ENCODE assay signal across 23 cellular contexts in genomic region chr19:19530423-19530804, GRCh38. TPM values are rescaled to one million over a fixed set of nuclear protein-coding genes. Genes with fewer than 3 reads are reported as not detected.
DNase-seq lines count a peak whose midpoint lies in the region; ATAC-seq and TF ChIP-seq lines count a peak whose summit lies in the region.
"Had no signal": no experiment of that assay in that cellular context is flagged by ENCODE, and none has a peak within 500 bp of the region (broad histone marks: within the 10 kb centered on the region; RNA-seq: fewer than 3 reads in every experiment).

No MANE protein-coding gene starts in this region.

- H2AFZ ChIP-seq in PC-3 (ENCODE audit: low read length) (no peak overlapping the region), neural progenitor cell (replicated peaks) (no peak overlapping the region)

- no peak overlapping the region for H3K4me3 ChIP-seq in PC-3 (ENCODE audit: low read length)
- H3K4me3 ChIP-seq in neural progenitor cell, result no peak overlapping the region
- H3K4me3 ChIP-seq: left lung, skin epidermis, thoracic aorta had no signal

- H4K20me1 ChIP-seq in PC-3 (ENCODE audit: low read length), result no peaks in the 10 kb centered on the region
- H4K20me1 ChIP-seq in neural progenitor cell (ENCODE audit: low read depth), result peaks cover 59% of the 10 kb centered on the region

- H3K79me2 ChIP-seq in PC-3 (ENCODE audit: low read length) (no peaks in the 10 kb centered on the region), neural progenitor cell (ENCODE audit: low read depth) (peaks cover 9% of the 10 kb centered on the region)

- H3K4me2 ChIP-seq in PC-3 (ENCODE audit: low read length), result no peak overlapping the region
- no peak overlapping the region for H3K4me2 ChIP-seq in neural progenitor cell
- H3K4me2 ChIP-seq: KMS-11 had no signal

- no peaks in the 10 kb centered on the region for H3K27me3 ChIP-seq in PC-3 (ENCODE audit: low read length)
- H3K27me3 ChIP-seq in neural progenitor cell, result no peaks in the 10 kb centered on the region
- H3K27me3 ChIP-seq: left lung had no signal

- in situ Hi-C loops in ACHN (cut with HindIII; ENCODE audit: low pct_ligation_motif_present, low pct_unique_long_range_greater_than_20kb, low sequenced_read_pairs), result no loop called here

- DNase-seq in EL (peak; percentile 44), PC-3 (no peak), chondrocyte (ENCODE audit: low spot score) (no peak), neural progenitor cell (ENCODE audit: low spot score) (no peak), ACHN (no peak), left ventricle myocardium superior (no peak)
- DNase-seq: activated CD8-positive, alpha-beta memory T cell treated with anti-CD3 and anti-CD28 coated beads for 24 hours; AML-193; amniotic stem cell; GOT3; left lung; NCI-H1105 treated with DMSO at 0.1 percent for 48 hours; NCI-H2171; NCI-H82; stimulated activated CD4-positive, alpha-beta T cell treated with anti-CD3 and anti-CD28 coated beads, Interleukin-4, amount 100 ng/mL, for 4 hours; stimulated activated CD8-positive, alpha-beta memory T cell treated with anti-CD3 and anti-CD28 coated beads, Interleukin-4, amount 100 ng/mL, for 48 hours had no signal

- no peaks in the 10 kb centered on the region for H3K9me2 ChIP-seq in PC-3 (replicated peaks; ENCODE audit: low read length)

- intact Hi-C loops in PC-3 (cut with micrococcal nuclease) (loop anchor here (10.0 kb wide), 1 partner anchor 424 kb away; no protein-coding TSS in a partner anchor), left ventricle myocardium superior (cut with micrococcal nuclease) (no loop called here)

- no peaks in the 10 kb centered on the region for H3K9me3 Mint-ChIP-seq in chondrocyte (ENCODE audit: low read depth)
- H3K9me3 Mint-ChIP-seq in neural progenitor cell, result no peaks in the 10 kb centered on the region
- H3K9me3 Mint-ChIP-seq: central memory CD8-positive, alpha-beta T cell had no signal

- ATAC-seq in PC-3 (no peak), left ventricle myocardium superior (no peak), GM19324 (IDR thresholded peaks at IDR 0.05; ENCODE audit: low FRiP score, unreplicated experiment) (no peak), HG03159 (IDR thresholded peaks at IDR 0.05; ENCODE audit: unreplicated experiment) (no peak)
- ATAC-seq: left lung had no signal

- no TSS peak for BruUV-seq in PC-3 (replicated peaks; lab: Mats Ljungman, UMichigan)

- H3K27ac Mint-ChIP-seq in chondrocyte (ENCODE audit: unreplicated experiment) (peak overlapping the region; percentile 15), neural progenitor cell (peak overlapping the region; percentile 10)

- peaks cover 7% of the 10 kb centered on the region; the same call in 1 of the 2 replicates for H3K36me3 ChIP-seq in PC-3 (ENCODE audit: low read depth, low read length)
- no peaks in the 10 kb centered on the region for H3K36me3 ChIP-seq in neural progenitor cell

- POLR2A ChIA-PET in PC-3 (lab: Charles Lee; ENCODE audit: unreplicated experiment), result interaction anchor here (0.6 kb wide), 1 partner anchor 76 kb away, joined by 3 read pairs; no protein-coding TSS in a partner anchor

- H3K9ac ChIP-seq in PC-3 (ENCODE audit: low read length), result no peak overlapping the region
- no peak overlapping the region for H3K9ac ChIP-seq in neural progenitor cell
- H3K9ac ChIP-seq: KMS-11 had no signal

- H3K36me3 Mint-ChIP-seq in chondrocyte (ENCODE audit: low read depth) (peaks cover 2% of the 10 kb centered on the region), neural progenitor cell (peaks cover 3% of the 10 kb centered on the region)

- H3K27me3 Mint-ChIP-seq in chondrocyte (ENCODE audit: low read depth) (no peaks in the 10 kb centered on the region), neural progenitor cell (ENCODE audit: insufficient read depth, low read depth) (peaks cover 9% of the 10 kb centered on the region)
- H3K27me3 Mint-ChIP-seq: central memory CD8-positive, alpha-beta T cell had no signal

- H3K4me1 ChIP-seq in PC-3 (ENCODE audit: insufficient read depth, low read length) (no peaks in the 10 kb centered on the region), neural progenitor cell (peaks cover 2% of the 10 kb centered on the region)

- H3F3A ChIP-seq in PC-3 (ENCODE audit: low read length, unreplicated experiment), result no peaks in the 10 kb centered on the region
- H3F3A ChIP-seq in neural progenitor cell (ENCODE audit: low read depth), result peaks cover 24% of the 10 kb centered on the region

- H3K4me1 Mint-ChIP-seq in chondrocyte (ENCODE audit: low read depth), result peaks cover 35% of the 10 kb centered on the region
- H3K4me1 Mint-ChIP-seq in neural progenitor cell, result peaks cover 30% of the 10 kb centered on the region

- no peak overlapping the region for H3K27ac ChIP-seq in PC-3 (ENCODE audit: low read length)
- no peak overlapping the region for H3K27ac ChIP-seq in neural progenitor cell
- H3K27ac ChIP-seq: KMS-11, left lung, thoracic aorta, VCaP had no signal

- CTCF ChIA-PET in PC-3 (lab: Charles Lee), result no interaction called here

- H3K9me3 ChIP-seq in PC-3 (ENCODE audit: low read length), result no peaks in the 10 kb centered on the region
- no peaks in the 10 kb centered on the region for H3K9me3 ChIP-seq in neural progenitor cell (ENCODE audit: low read depth)
- H3K9me3 ChIP-seq: left lung, thoracic aorta had no signal

- H3K4me3 Mint-ChIP-seq in chondrocyte (ENCODE audit: unreplicated experiment), result no peak overlapping the region
- no peak overlapping the region for H3K4me3 Mint-ChIP-seq in neural progenitor cell

- TF ChIP-seq CTCF in PC-3 (conservative IDR thresholded peaks at IDR 0.05; ENCODE audit: low read depth, low read length), result 0 out of 2 replicates have a peak, but pooled peaks have one; percentile 9
- TF ChIP-seq CTCF in chondrocyte (IDR thresholded peaks at IDR 0.05), result peak; percentile 14
- no peak for TF ChIP-seq CTCF in neural progenitor cell (IDR thresholded peaks at IDR 0.05)

RNA-seq across cellular contexts. Expression of gene YJEFN3, which starts 1.7 kb away (rescaled TPM):
- total RNA-seq in PC-3 (2014; rRNA removed) (6.5 and 8.1 TPM in 2 replicates), chondrocyte (3.6 to 5.3 TPM (median 4.0 TPM) in 3 replicates), neural progenitor cell (ENCODE audit: low replicate concordance) (2.6 and 5.1 TPM in 2 replicates), left ventricle myocardium superior (9.4 TPM)

RNA-seq across cellular contexts. Expression of gene CILP2, which starts 7.7 kb away (rescaled TPM):
- total RNA-seq in PC-3 (2014; rRNA removed) (2.0 and 2.5 TPM in 2 replicates), chondrocyte (5.8 to 12.7 TPM (median 11.7 TPM) in 3 replicates), neural progenitor cell (ENCODE audit: low replicate concordance) (1.0 and 3.3 TPM in 2 replicates), left ventricle myocardium superior (0.50 TPM)

RNA-seq across cellular contexts. Expression of gene NDUFA13, which starts 14.4 kb away (rescaled TPM):
- total RNA-seq in PC-3 (2014; rRNA removed), result 380 and 481 TPM in 2 replicates
- 313 to 316 TPM (median 313 TPM) in 3 replicates for total RNA-seq in chondrocyte
- total RNA-seq in neural progenitor cell (ENCODE audit: low replicate concordance), result 78.6 and 108 TPM in 2 replicates
- total RNA-seq in left ventricle myocardium superior, result 1,297 TPM

RNA-seq across cellular contexts. Expression of gene TSSK6, which starts 15.1 kb away (rescaled TPM):
- 4.5 and 4.9 TPM in 2 replicates for total RNA-seq in PC-3 (2014; rRNA removed)
- 1.3 to 1.8 TPM (median 1.4 TPM) in 3 replicates for total RNA-seq in chondrocyte
- total RNA-seq in neural progenitor cell (ENCODE audit: low replicate concordance), result 4.6 and 7.0 TPM in 2 replicates
- total RNA-seq in left ventricle myocardium superior, result 0.67 TPM
